ENCODE assay signal across 25 cellular contexts in genomic region chr10:128469515-128469914, GRCh38.
"Had no signal": no experiment of that assay in that cellular context is flagged by ENCODE, and none has a peak within 500 bp of the region (broad histone marks: within the 10 kb centered on the region; RNA-seq: fewer than 3 reads in every experiment).

No MANE protein-coding gene starts in this region.

- H3K79me2 ChIP-seq: parathyroid adenoma had no signal

- H3K9ac ChIP-seq: parathyroid adenoma had no signal

- H3K27ac ChIP-seq: coronary artery, esophagus squamous epithelium, heart right ventricle, left lung, parathyroid adenoma, prostate gland, right atrium auricular region, stomach, thyroid gland had no signal

- H3K4me1 Mint-ChIP-seq: natural killer cell; stimulated activated effector memory CD8-positive, alpha-beta T cell treated with anti-CD3 and anti-CD28 coated beads, Interleukin-12 subunit alpha, Interleukin-12 subunit beta, amount 100 ng/mL, for 72 hours had no signal

- H3K9me3 Mint-ChIP-seq: natural killer cell; stimulated activated effector memory CD8-positive, alpha-beta T cell treated with anti-CD3 and anti-CD28 coated beads, Interleukin-12 subunit alpha, Interleukin-12 subunit beta, amount 100 ng/mL, for 72 hours had no signal

- ATAC-seq: heart right ventricle; left cardiac atrium; left lung; natural killer cell; sciatic nerve; stimulated activated effector memory CD8-positive, alpha-beta T cell treated with anti-CD3 and anti-CD28 coated beads, Interleukin-12 subunit alpha, Interleukin-12 subunit beta, amount 100 ng/mL, for 72 hours had no signal

- DNase-seq: dermis blood vessel endothelial cell; effector memory CD4-positive, alpha-beta T cell; erythroblast; esophagus squamous epithelium; foreskin melanocyte; glutamatergic neuron; heart right ventricle; hippocampal formation; left cardiac atrium; left lung; mammary epithelial cell; natural killer cell; stimulated activated CD4-positive, alpha-beta T cell treated with anti-CD3 and anti-CD28 coated beads, Interleukin-2, amount 100 ng/mL, for 24 hours; stimulated activated CD4-positive, alpha-beta T cell treated with anti-CD3 and anti-CD28 coated beads, Interleukin-4, amount 100 ng/mL, for 24 hours; stimulated activated naive CD4-positive, alpha-beta T cell treated with Interleukin-2 at 50 U/mL for 16 hours; stomach; thyroid gland had no signal

- H3K4me2 ChIP-seq: smooth muscle cell had no signal

- H2AFZ ChIP-seq: parathyroid adenoma had no signal

- H3K27ac Mint-ChIP-seq: natural killer cell; stimulated activated effector memory CD8-positive, alpha-beta T cell treated with anti-CD3 and anti-CD28 coated beads, Interleukin-12 subunit alpha, Interleukin-12 subunit beta, amount 100 ng/mL, for 72 hours; type B pancreatic cell had no signal

- H3K36me3 Mint-ChIP-seq: natural killer cell; stimulated activated effector memory CD8-positive, alpha-beta T cell treated with anti-CD3 and anti-CD28 coated beads, Interleukin-12 subunit alpha, Interleukin-12 subunit beta, amount 100 ng/mL, for 72 hours; type B pancreatic cell had no signal

- H3K27me3 ChIP-seq: esophagus squamous epithelium, right atrium auricular region, thyroid gland had no signal

- H3K36me3 ChIP-seq: esophagus squamous epithelium, heart right ventricle, left lung, prostate gland, right atrium auricular region, stomach, thyroid gland had no signal

- H3K4me3 ChIP-seq: coronary artery, esophagus squamous epithelium, heart right ventricle, left lung, prostate gland, right atrium auricular region, smooth muscle cell, stomach, thyroid gland had no signal

- H3K9me3 ChIP-seq: heart right ventricle, left lung, prostate gland, thyroid gland had no signal

- H3K4me1 ChIP-seq: esophagus squamous epithelium, heart right ventricle, left lung, parathyroid adenoma, prostate gland, right atrium auricular region, stomach, thyroid gland had no signal

- H3K4me3 Mint-ChIP-seq: natural killer cell; stimulated activated effector memory CD8-positive, alpha-beta T cell treated with anti-CD3 and anti-CD28 coated beads, Interleukin-12 subunit alpha, Interleukin-12 subunit beta, amount 100 ng/mL, for 72 hours; type B pancreatic cell had no signal
